10 cellular contexts compared by ENCODE assay signal in genomic region chr1:113981962-113982931, GRCh38. TPM values are rescaled to one million over a fixed set of nuclear protein-coding genes. Genes with fewer than 3 reads are reported as not detected.
DNase-seq lines count a peak whose midpoint lies in the region; ATAC-seq lines count a peak whose summit lies in the region.
"Had no signal": no experiment of that assay in that cellular context is flagged by ENCODE, and none has a peak within 500 bp of the region (broad histone marks: within the 10 kb centered on the region; RNA-seq: fewer than 3 reads in every experiment).

No MANE protein-coding gene starts in this region.

- no peak overlapping the region for H3K9ac ChIP-seq in SK-N-MC (ENCODE audit: insufficient read length)
- H3K9ac ChIP-seq in rectal smooth muscle tissue (ENCODE audit: low read length): peak overlapping the region; percentile 21

- H3K27me3 ChIP-seq in rectal smooth muscle tissue (ENCODE audit: control insufficient read depth, insufficient read depth, low read length): no peaks in the 10 kb centered on the region

- peak overlapping the region; percentile 76 for H3K4me3 ChIP-seq in SK-N-MC
- H3K4me3 ChIP-seq in rectal smooth muscle tissue (ENCODE audit: low read length): peak overlapping the region; percentile 63

- DNase-seq in EL (peak; percentile 82), SK-N-MC (ENCODE audit: low read depth, low spot score) (no peak), globus pallidus (ENCODE audit: low spot score) (peak; percentile 32), activated T-cell treated with anti-CD3 and anti-CD28 coated beads for 4 hours (no peak), occipital lobe (lab: John Stamatoyannopoulos, UW) (no peak)
- DNase-seq: cerebellar nuclear complex, NCI-H2029 treated with DMSO at 0.1 percent for 48 hours had no signal

- ATAC-seq in GM21423 (IDR thresholded peaks at IDR 0.05; ENCODE audit: unreplicated experiment) (no peak), HG02973 (IDR thresholded peaks at IDR 0.05; ENCODE audit: unreplicated experiment) (no peak)

- H3K36me3 ChIP-seq in SK-N-MC (ENCODE audit: insufficient read depth, low read length) (peaks cover 30% of the 10 kb centered on the region), rectal smooth muscle tissue (ENCODE audit: control insufficient read depth, insufficient read depth, low read length) (no peaks in the 10 kb centered on the region)

- peaks cover 45% of the 10 kb centered on the region for H3K4me1 ChIP-seq in rectal smooth muscle tissue (ENCODE audit: control insufficient read depth, insufficient read depth, low read length)

- H3K9me3 ChIP-seq in SK-N-MC (ENCODE audit: low read depth, low read length): no peaks in the 10 kb centered on the region; the same call in 1 of the 2 replicates

- 0 out of 2 replicates have a peak overlapping the region, but pooled peaks have one; percentile 16 for H3K27ac ChIP-seq in SK-N-MC
- H3K27ac ChIP-seq in rectal smooth muscle tissue (ENCODE audit: low read depth, low read length): peak overlapping the region; percentile 81

RNA-seq across cellular contexts. Expression of gene OLFML3, which starts 3.0 kb away (rescaled TPM):
- total RNA-seq in occipital lobe: 22.5 TPM

RNA-seq across cellular contexts. Expression of gene HIPK1, which starts 53.1 kb away (rescaled TPM):
- 45.2 TPM for total RNA-seq in occipital lobe

Comparison
In these comparisons a context has a peak if more than half of its experiments do, and no peak if none do; other contexts are left out.
1. DNase-seq: peak in EL (single experiment) and globus pallidus (single experiment); none in SK-N-MC (single experiment), activated T-cell treated with anti-CD3 and anti-CD28 coated beads for 4 hours (single experiment) and occipital lobe (single experiment).